Comparison of ENCODE assay signal across 12 cellular contexts in genomic region chr17:40937384-40937819, GRCh38. TPM values are rescaled to one million over a fixed set of nuclear protein-coding genes. Genes with fewer than 3 reads are reported as not detected.
A peak's percentile ranks its signal among the peaks of the same experiment; 100 is the strongest.
DNase-seq lines count a peak whose midpoint lies in the region; ATAC-seq and TF ChIP-seq lines count a peak whose summit lies in the region.
"Had no signal": no experiment of that assay in that cellular context is flagged by ENCODE, and none has a peak within 500 bp of the region (broad histone marks: within the 10 kb centered on the region; RNA-seq: fewer than 3 reads in every experiment).

TSS of gene KRT23 (minus strand) at chr17:40937646. CDS start at chr17:40936603, 1,043 bp downstream.

- H3K9me3 ChIP-seq in mucosa of stomach (ENCODE audit: control insufficient read depth, low read length) = no peaks in the 10 kb centered on the region
- H3K9me3 ChIP-seq: heart left ventricle had no signal

- TF ChIP-seq CTCF in type B pancreatic cell (conservative IDR thresholded peaks at IDR 0.05) = no peak

- H3K4me3 Mint-ChIP-seq in effector memory CD8-positive, alpha-beta T cell = peak within 1 kb of the TSS in 1 of 2 donors; percentile 62
- H3K4me3 Mint-ChIP-seq in type B pancreatic cell = peak within 1 kb of the TSS; percentile 87

- ATAC-seq in effector memory CD8-positive, alpha-beta T cell (replicated peaks) = peak; percentile 21
- ATAC-seq in HG02840 (IDR thresholded peaks at IDR 0.05; ENCODE audit: low FRiP score, unreplicated experiment) = no peak
- ATAC-seq in HG03565 (IDR thresholded peaks at IDR 0.05; ENCODE audit: unreplicated experiment) = no peak
- ATAC-seq: heart left ventricle had no signal

- peak; percentile 4 for DNase-seq in stimulated activated CD4-positive, alpha-beta T cell treated with anti-CD3 and anti-CD28 coated beads, Interleukin-15, amount 100 ng/mL, for 24 hours
- DNase-seq in stimulated activated CD4-positive, alpha-beta T cell treated with anti-CD3 and anti-CD28 coated beads, Interleukin-2, amount 100 ng/mL, for 24 hours = no peak
- no peak for DNase-seq in effector memory CD8-positive, alpha-beta T cell
- DNase-seq in type B pancreatic cell (ENCODE audit: extremely low spot score, unreplicated experiment) = no peak
- DNase-seq in NCI-H187 (lab: John Stamatoyannopoulos, UW) = no peak
- DNase-seq: heart left ventricle, NCI-H226 had no signal

- H3K9ac ChIP-seq in mucosa of stomach (ENCODE audit: low read length) = peak within 1 kb of the TSS; percentile 24

- H3K4me1 ChIP-seq in mucosa of stomach (ENCODE audit: control insufficient read depth, insufficient read depth, low read length) = peaks cover 19% of the 10 kb centered on the region
- H3K4me1 ChIP-seq: heart left ventricle had no signal

- H3K36me3 ChIP-seq in mucosa of stomach (ENCODE audit: control insufficient read depth, insufficient read depth, low read length) = no peaks in the 10 kb centered on the region
- H3K36me3 ChIP-seq: heart left ventricle had no signal

- H3K27me3 Mint-ChIP-seq in effector memory CD8-positive, alpha-beta T cell = peaks cover 55 to 57% of the 10 kb centered on the region in 2 donors
- H3K27me3 Mint-ChIP-seq in type B pancreatic cell = peaks cover 4% of the 10 kb centered on the region

- no peaks in the 10 kb centered on the region for H3K27me3 ChIP-seq in mucosa of stomach (ENCODE audit: control insufficient read depth, insufficient read depth, low read length)

- peak within 1 kb of the TSS in 1 of 2 donors; percentile 81 for H3K27ac Mint-ChIP-seq in effector memory CD8-positive, alpha-beta T cell
- H3K27ac Mint-ChIP-seq in type B pancreatic cell = peak within 1 kb of the TSS; percentile 99
- H3K27ac Mint-ChIP-seq: activated naive CD4-positive, alpha-beta T cell treated with anti-CD3 and anti-CD28 coated beads, Interleukin-2, amount 50 U/mL, for 72 hours had no signal

- no peaks in the 10 kb centered on the region for H3K9me3 Mint-ChIP-seq in effector memory CD8-positive, alpha-beta T cell
- H3K9me3 Mint-ChIP-seq in type B pancreatic cell = no peaks in the 10 kb centered on the region
- H3K9me3 Mint-ChIP-seq: activated naive CD4-positive, alpha-beta T cell treated with anti-CD3 and anti-CD28 coated beads, Interleukin-2, amount 50 U/mL, for 72 hours had no signal

- no peak within 1 kb of the TSS for H3K4me3 ChIP-seq in mucosa of stomach (ENCODE audit: low read length)
- H3K4me3 ChIP-seq: heart left ventricle had no signal

- H3K4me1 Mint-ChIP-seq in effector memory CD8-positive, alpha-beta T cell (ENCODE audit: low read depth in 2 of 2) = peaks cover 0 to 10% of the 10 kb centered on the region in 2 donors
- H3K4me1 Mint-ChIP-seq in type B pancreatic cell (ENCODE audit: unreplicated experiment) = peaks cover 19% of the 10 kb centered on the region

- no peaks in the 10 kb centered on the region for H3K36me3 Mint-ChIP-seq in effector memory CD8-positive, alpha-beta T cell (ENCODE audit: insufficient read depth)
- H3K36me3 Mint-ChIP-seq in type B pancreatic cell = peaks cover 9% of the 10 kb centered on the region
- H3K36me3 Mint-ChIP-seq: activated naive CD4-positive, alpha-beta T cell treated with anti-CD3 and anti-CD28 coated beads, Interleukin-2, amount 50 U/mL, for 72 hours had no signal

RNA-seq across cellular contexts. Expression of gene KRT23, which starts in this region (rescaled TPM):
- total RNA-seq in type B pancreatic cell (ENCODE audit: low replicate concordance) = 49.7 and 464 TPM in 2 replicates
- total RNA-seq: activated naive CD4-positive, alpha-beta T cell treated with anti-CD3 and anti-CD28 coated beads, Interleukin-2, amount 50 U/mL, for 72 hours; cerebellum had no signal
